Comparison of ENCODE assay signal across 6 cellular contexts in genomic region chr11:66010036-66010435, GRCh38. TPM values are rescaled to one million over a fixed set of nuclear protein-coding genes. Genes with fewer than 3 reads are reported as not detected.
"Had no signal": no experiment of that assay in that cellular context is flagged by ENCODE, and none has a peak within 500 bp of the region (broad histone marks: within the 10 kb centered on the region; RNA-seq: fewer than 3 reads in every experiment).

No MANE protein-coding gene starts in this region.

RNA-seq across cellular contexts. Expression of gene CST6, which starts 1.8 kb away (rescaled TPM):
- total RNA-seq: Peyer's patch, Right ventricle myocardium inferior, SJCRH30, SK-MEL-5 had no signal

RNA-seq across cellular contexts. Expression of gene CATSPER1, which starts 16.2 kb away (rescaled TPM):
- total RNA-seq: Peyer's patch, Right ventricle myocardium inferior had no signal

RNA-seq across cellular contexts. Expression of gene GAL3ST3, which starts 38.9 kb away (rescaled TPM):
- total RNA-seq: M059J, PC-3, Peyer's patch, SJCRH30, SK-MEL-5 had no signal
